ENCODE assay signal across 25 cellular contexts in the genomic region with DNA sequence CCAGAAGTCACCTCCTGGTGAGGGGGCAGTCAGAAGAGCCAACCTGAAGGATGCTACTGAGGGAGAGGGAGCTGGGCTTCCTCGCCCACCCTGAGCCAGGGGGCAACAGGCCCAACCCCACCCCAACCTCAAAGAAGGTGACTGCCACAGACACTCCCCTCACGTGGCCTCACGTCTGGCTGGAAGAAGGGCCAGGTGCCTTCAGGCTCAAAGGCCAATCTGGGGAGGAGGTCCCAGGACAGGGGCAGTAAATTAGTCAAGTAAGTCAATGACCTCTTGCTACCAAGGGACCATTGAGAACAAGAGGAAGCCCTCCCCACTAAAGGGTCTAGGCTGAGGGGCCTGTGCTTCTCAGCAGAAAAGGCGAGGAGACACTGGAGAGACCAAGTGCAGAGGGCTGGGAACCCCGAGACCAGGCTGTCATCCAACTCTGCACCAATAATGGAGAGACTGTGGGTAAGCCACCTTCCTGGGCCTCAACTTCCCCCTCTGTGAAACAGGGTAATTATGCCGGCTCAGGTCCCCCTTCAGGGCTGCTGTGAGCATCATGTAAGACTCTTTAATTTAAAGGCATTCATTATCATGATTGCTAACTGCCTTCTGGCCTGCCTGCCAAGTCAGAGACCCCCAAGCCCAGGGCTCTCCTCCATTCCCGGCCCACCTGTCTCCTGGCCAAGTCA. TPM values are rescaled to one million over a fixed set of nuclear protein-coding genes. Genes with fewer than 3 reads are reported as not detected.
A peak's percentile ranks its signal among the peaks of the same experiment; 100 is the strongest.
DNase-seq lines count a peak whose midpoint lies in the region; ATAC-seq and TF ChIP-seq lines count a peak whose summit lies in the region.
"Had no signal": no experiment of that assay in that cellular context is flagged by ENCODE, and none has a peak within 500 bp of the region (broad histone marks: within the 10 kb centered on the region; RNA-seq: fewer than 3 reads in every experiment).

No MANE protein-coding gene starts in this region.

- H3K4me3 ChIP-seq in RWPE2 (ENCODE audit: severe bottlenecking) (no peak overlapping the region), left ventricle myocardium inferior (no peak overlapping the region), gastrocnemius medialis (no peak overlapping the region)
- H3K4me3 ChIP-seq: cardiac muscle cell, dorsolateral prefrontal cortex, HAP-1, K562 had no signal

- TF ChIP-seq POLR2A in gastrocnemius medialis (IDR thresholded peaks at IDR 0.05): no peak

- TF ChIP-seq CTCF in RWPE2 (IDR thresholded peaks at IDR 0.05; ENCODE audit: poor library complexity, severe bottlenecking) (no peak), left ventricle myocardium inferior (IDR thresholded peaks at IDR 0.05; ENCODE audit: borderline replicate concordance) (no peak), gastrocnemius medialis (IDR thresholded peaks at IDR 0.05 in 4 of 5, conservative IDR thresholded peaks at IDR 0.05 in 1 of 5) (no peak)

- in situ Hi-C loops in gastrocnemius medialis (cut with MboI; ENCODE audit: low sequenced_read_pairs in 4 of 4): no loop called here

- H3K27me3 ChIP-seq in RWPE2 (ENCODE audit: insufficient read depth, poor library complexity, severe bottlenecking) (no peaks in the 10 kb centered on the region), left ventricle myocardium inferior (ENCODE audit: low read depth) (no peaks in the 10 kb centered on the region), gastrocnemius medialis (no peaks in the 10 kb centered on the region)
- H3K27me3 ChIP-seq: cardiac muscle cell, dorsolateral prefrontal cortex had no signal

- H3K36me3 ChIP-seq in RWPE2 (ENCODE audit: low read depth) (no peaks in the 10 kb centered on the region), left ventricle myocardium inferior (no peaks in the 10 kb centered on the region), gastrocnemius medialis (no peaks in the 10 kb centered on the region)
- H3K36me3 ChIP-seq: cardiac muscle cell, HAP-1 had no signal

- H3K9me3 ChIP-seq in RWPE2 (ENCODE audit: severe bottlenecking): no peaks in the 10 kb centered on the region
- no peaks in the 10 kb centered on the region for H3K9me3 ChIP-seq in left ventricle myocardium inferior (replicated peaks)
- H3K9me3 ChIP-seq in gastrocnemius medialis: no peaks in the 10 kb centered on the region
- H3K9me3 ChIP-seq: HAP-1 had no signal

- intact Hi-C loops in left ventricle myocardium inferior (cut with micrococcal nuclease) (no loop called here), gastrocnemius medialis (cut with DNase I; ENCODE audit: low total_unique reads) (loop anchor here (10.0 kb wide), 1 partner anchor 1338 kb away; no protein-coding TSS in a partner anchor)

- DNase-seq in activated CD4-positive, CD25-positive, alpha-beta regulatory T cell treated with anti-CD3 and anti-CD28 coated beads, Interleukin-2, amount 50 U/mL, for 72 hours: peak; percentile 24
- DNase-seq in RWPE2 (ENCODE audit: low spot score) (peak; percentile 16), left ventricle myocardium inferior (peak; percentile 9), gastrocnemius medialis (peak in 1 of 2 donors; percentile 16), H4 (ENCODE audit: low spot score) (no peak), DMS53 (lab: John Stamatoyannopoulos, UW) (no peak), iPS-NIHi11 (ENCODE audit: low spot score) (no peak)
- DNase-seq: activated CD4-positive, alpha-beta T cell treated with anti-CD3 and anti-CD28 coated beads, Interleukin-2, amount 50 U/mL, for 4 hours; activated CD8-positive, alpha-beta memory T cell treated with anti-CD3 and anti-CD28 coated beads, Interleukin-2, amount 50 U/mL, for 4 hours; activated gamma-delta T cell; AML-193; DMS79; NCI-H146; NCI-H2171 treated with DMSO at 0.1 percent for 48 hours; SHP77 treated with DMSO at 0.1 percent for 48 hours; stimulated activated CD4-positive, alpha-beta T cell treated with anti-CD3 and anti-CD28 coated beads, Interleukin-4, amount 100 ng/mL, for 24 hours; stimulated activated naive CD8-positive, alpha-beta T cell treated with anti-CD3 and anti-CD28 coated beads, Interleukin-15, Interleukin-2, amounts not matched to agents 100 U/mL and 50 U/mL, for 24 hours; trophoblast cell had no signal

- H3K4me1 ChIP-seq in RWPE2 (ENCODE audit: insufficient read depth, poor library complexity, severe bottlenecking) (no peaks in the 10 kb centered on the region), left ventricle myocardium inferior (peaks cover 97% of the 10 kb centered on the region), gastrocnemius medialis (peaks cover 77 to 86% of the 10 kb centered on the region in 2 donors)
- H3K4me1 ChIP-seq: HAP-1 had no signal

- no peak for ATAC-seq in activated CD4-positive, CD25-positive, alpha-beta regulatory T cell treated with anti-CD3 and anti-CD28 coated beads, Interleukin-2, amount 50 U/mL, for 24 hours
- ATAC-seq in RWPE2 (ENCODE audit: low read depth): no peak
- no peak for ATAC-seq in gastrocnemius medialis
- ATAC-seq: K562; stimulated activated naive CD8-positive, alpha-beta T cell treated with anti-CD3 and anti-CD28 coated beads, Interleukin-15, Interleukin-2, amounts not matched to agents 100 U/mL and 50 U/mL, for 24 hours had no signal

- H3K27ac ChIP-seq in RWPE2 (ENCODE audit: poor library complexity, severe bottlenecking) (no peak overlapping the region), left ventricle myocardium inferior (replicated peaks) (peak overlapping the region; percentile 89), gastrocnemius medialis (peak overlapping the region; percentile 95 to 99 (median 98))
- H3K27ac ChIP-seq: cardiac muscle cell, dorsolateral prefrontal cortex had no signal

RNA-seq across cellular contexts. Expression of gene TNS1, which starts 20.2 kb away (rescaled TPM):
- 828 TPM for total RNA-seq in left ventricle myocardium inferior
- total RNA-seq in gastrocnemius medialis: 100 to 1,000 TPM; 407 to 670 (median 484) TPM
- 0.45 and 0.74 TPM in 2 replicates for total RNA-seq in H4 (2014; rRNA removed; shearing (Covaris generic))

RNA-seq across cellular contexts. Expression of gene RUFY4, which starts 46.1 kb away (rescaled TPM):
- total RNA-seq in left ventricle myocardium inferior (not detected), gastrocnemius medialis (under 1 TPM in 1 of 4 donors, not detected in 3; 0.25 TPM)
- not detected in 2 replicates for total RNA-seq in H4 (2014; rRNA removed; shearing (Covaris generic))
- total RNA-seq: A172, cardiac muscle cell, K562, lower leg skin had no signal

Comparison
In these comparisons a context has a peak if more than half of its experiments do, and no peak if none do; other contexts are left out.
1. DNase-seq: peak in activated CD4-positive, CD25-positive, alpha-beta regulatory T cell treated with anti-CD3 and anti-CD28 coated beads, Interleukin-2, amount 50 U/mL, for 72 hours (single experiment), RWPE2 (single experiment) and left ventricle myocardium inferior (single experiment); none in H4 (single experiment), DMS53 (single experiment) and iPS-NIHi11 (single experiment).
2. RNA of gene TNS1, which starts 20.2 kb away (total RNA-seq): 828 TPM in left ventricle myocardium inferior (single experiment) and 407 to 670 TPM in gastrocnemius medialis; 0.45 to 0.74 TPM in H4; every median in the first group is over 100 times any median in the second.